Comparison of ENCODE assay signal across 8 cellular contexts in genomic region chr13:99658266-99658991, GRCh38. TPM values are rescaled to one million over a fixed set of nuclear protein-coding genes. Genes with fewer than 3 reads are reported as not detected.
A peak's percentile ranks its signal among the peaks of the same experiment; 100 is the strongest.
DNase-seq lines count a peak whose midpoint lies in the region; ATAC-seq and TF ChIP-seq lines count a peak whose summit lies in the region.

No MANE protein-coding gene starts in this region.

- peak overlapping the region; percentile 32; the same call in 1 of the 2 replicates for H2AFZ ChIP-seq in DND-41 (ENCODE audit: low read depth, low read length)

- ATAC-seq in DND-41 (ENCODE audit: insufficient read depth, low read depth): peak; percentile 25; the same call in 1 of the 3 replicates
- ATAC-seq in activated CD8-positive, alpha-beta memory T cell treated with anti-CD3 and anti-CD28 coated beads, Interleukin-2, amount 10 ng/mL, durations not matched to agents 7 days and 5 days: peak; percentile 67

- WGBS in endodermal cell (ENCODE audit: insufficient coverage in 1 of 2, insufficient read length in 1 of 2), 2 experiments: 9 to 47% methylated on average over 6 to 25 of the region's 26 CpGs
- WGBS in mesodermal cell (ENCODE audit: insufficient coverage in 2 of 2), 2 experiments: 9 to 19% methylated on average over 10 of the region's 26 CpGs

- H3K36me3 ChIP-seq in DND-41 (ENCODE audit: insufficient read depth, low read length) (no peaks in the 10 kb centered on the region; the same call in 1 of the 2 replicates), HEK293 (ENCODE audit: control insufficient read depth in 2 of 2, insufficient read depth in 1 of 2, low read length in 2 of 2) (no peaks in the 10 kb centered on the region), endodermal cell (ENCODE audit: control insufficient read depth, insufficient read depth, low read length) (no peaks in the 10 kb centered on the region), mesodermal cell (ENCODE audit: control insufficient read depth, insufficient read depth, low read length) (no peaks in the 10 kb centered on the region)

- peak overlapping the region; percentile 93 for H3K27ac Mint-ChIP-seq in activated CD8-positive, alpha-beta memory T cell treated with anti-CD3 and anti-CD28 coated beads, Interleukin-2, amount 10 ng/mL, durations not matched to agents 7 days and 5 days
- peak overlapping the region; percentile 93 for H3K27ac Mint-ChIP-seq in endodermal cell

- peak overlapping the region; percentile 71 for H3K4me3 Mint-ChIP-seq in activated CD8-positive, alpha-beta memory T cell treated with anti-CD3 and anti-CD28 coated beads, Interleukin-2, amount 10 ng/mL, durations not matched to agents 7 days and 5 days
- peak overlapping the region; percentile 57 for H3K4me3 Mint-ChIP-seq in endodermal cell

- H3K36me3 Mint-ChIP-seq in activated CD8-positive, alpha-beta memory T cell treated with anti-CD3 and anti-CD28 coated beads, Interleukin-2, amount 10 ng/mL, durations not matched to agents 7 days and 5 days: no peaks in the 10 kb centered on the region
- H3K36me3 Mint-ChIP-seq in endodermal cell (ENCODE audit: low read depth): no peaks in the 10 kb centered on the region

- no peaks in the 10 kb centered on the region for H3K9me3 Mint-ChIP-seq in activated CD8-positive, alpha-beta memory T cell treated with anti-CD3 and anti-CD28 coated beads, Interleukin-2, amount 10 ng/mL, durations not matched to agents 7 days and 5 days (ENCODE audit: low read depth)
- H3K9me3 Mint-ChIP-seq in endodermal cell: no peaks in the 10 kb centered on the region

- H3K9ac ChIP-seq in DND-41 (ENCODE audit: low read depth, low read length) (peak overlapping the region; percentile 53), endodermal cell (ENCODE audit: extremely low read depth, low read length, poor library complexity, severe bottlenecking) (peak overlapping the region; percentile 30)

- no peak overlapping the region for H3K4me3 ChIP-seq in DND-41 (ENCODE audit: low read depth in 1 of 2, low read length in 2 of 2)
- H3K4me3 ChIP-seq in HEK293 (ENCODE audit: low read depth, low read length): no peak overlapping the region
- H3K4me3 ChIP-seq in endodermal cell (ENCODE audit: low read length): peak overlapping the region; percentile 57
- peak overlapping the region; percentile 30 for H3K4me3 ChIP-seq in mesodermal cell (ENCODE audit: extremely low read depth, insufficient read depth, low read length, poor library complexity, severe bottlenecking)

- H3K4me2 ChIP-seq in DND-41 (ENCODE audit: insufficient read depth, low read length): peak overlapping the region; percentile 62

- no peaks in the 10 kb centered on the region for H4K20me1 ChIP-seq in DND-41 (ENCODE audit: insufficient read depth, low read length)

- POLR2A ChIA-PET in HEK293 (lab: Yijun Ruan, JAX): no interaction called here

- H3K27me3 ChIP-seq in DND-41 (ENCODE audit: insufficient read depth, low read length, poor library complexity): no peaks in the 10 kb centered on the region
- no peaks in the 10 kb centered on the region for H3K27me3 ChIP-seq in endodermal cell (ENCODE audit: control insufficient read depth, insufficient read depth, low read length, poor library complexity, severe bottlenecking)

- peaks cover 19% of the 10 kb centered on the region for H3K27me3 Mint-ChIP-seq in activated CD8-positive, alpha-beta memory T cell treated with anti-CD3 and anti-CD28 coated beads, Interleukin-2, amount 10 ng/mL, durations not matched to agents 7 days and 5 days
- peaks cover 4% of the 10 kb centered on the region for H3K27me3 Mint-ChIP-seq in endodermal cell (ENCODE audit: insufficient read depth)

- peak; percentile 59 for DNase-seq in DND-41
- peak; percentile 70 for DNase-seq in NCI-H345 (lab: John Stamatoyannopoulos, UW)
- DNase-seq in activated CD8-positive, alpha-beta memory T cell treated with anti-CD3 and anti-CD28 coated beads, Interleukin-2, amount 10 ng/mL, durations not matched to agents 7 days and 5 days: peak; percentile 84
- peak; percentile 89 for DNase-seq in endodermal cell
- peak; percentile 12 for DNase-seq in stimulated activated CD8-positive, alpha-beta memory T cell treated with anti-CD3 and anti-CD28 coated beads, Interleukin-15, amount 100 ng/mL, for 24 hours (ENCODE audit: low read depth)
- DNase-seq in germinal center (ENCODE audit: low spot score): no peak

- TF ChIP-seq CTCF in DND-41 (IDR thresholded peaks at IDR 0.05; ENCODE audit: borderline replicate concordance, extremely low read depth, low read length, poor library complexity, severe bottlenecking): peak; percentile 75
- TF ChIP-seq CTCF in HEK293 (tag by site-specific recombination; IDR thresholded peaks at IDR 0.05): no peak
- peak; percentile 64 for TF ChIP-seq CTCF in endodermal cell (conservative IDR thresholded peaks at IDR 0.05)

- CTCF ChIA-PET in HEK293 (lab: Yijun Ruan, JAX): interaction anchor here (0.6 to 4.0 kb wide), 5 partner anchors 242 to 1469 kb away, joined by 3 to 15 read pairs (median 3); no protein-coding TSS in a partner anchor
- CTCF ChIA-PET in activated CD8-positive, alpha-beta memory T cell treated with anti-CD3 and anti-CD28 coated beads, Interleukin-2, amount 10 ng/mL, durations not matched to agents 7 days and 5 days (lab: Charles Lee): interaction anchor here (0.6 to 4.7 kb wide), 14 partner anchors 10 to 1469 kb away, joined by 3 to 32 read pairs (median 4); no protein-coding TSS in a partner anchor

- peaks cover 45% of the 10 kb centered on the region for H3K4me1 ChIP-seq in DND-41 (ENCODE audit: insufficient read depth, low read length)
- peaks cover 13% of the 10 kb centered on the region for H3K4me1 ChIP-seq in HEK293 (ENCODE audit: control insufficient read depth, insufficient read depth, low read length)
- H3K4me1 ChIP-seq in endodermal cell (ENCODE audit: control insufficient read depth, insufficient read depth, low read length): peaks cover 27% of the 10 kb centered on the region
- no peaks in the 10 kb centered on the region for H3K4me1 ChIP-seq in mesodermal cell (ENCODE audit: control insufficient read depth, insufficient read depth, low read length, poor library complexity, severe bottlenecking)

- H3K9me3 ChIP-seq in DND-41 (ENCODE audit: insufficient read depth, low read length, severe bottlenecking) (no peaks in the 10 kb centered on the region), HEK293 (ENCODE audit: control insufficient read depth, insufficient read depth, low read depth, low read length) (no peaks in the 10 kb centered on the region), endodermal cell (ENCODE audit: control insufficient read depth, low read length) (no peaks in the 10 kb centered on the region), mesodermal cell (ENCODE audit: control insufficient read depth, low read length) (no peaks in the 10 kb centered on the region)

- peak overlapping the region; percentile 86 for H3K27ac ChIP-seq in DND-41 (ENCODE audit: low read length)
- no peak overlapping the region; the same call in 1 of the 2 replicates for H3K27ac ChIP-seq in HEK293 (ENCODE audit: extremely low read depth, low read depth, low read length)
- H3K27ac ChIP-seq in endodermal cell (ENCODE audit: low read depth, low read length): peak overlapping the region; percentile 91
- peak overlapping the region; percentile 82 for H3K27ac ChIP-seq in mesodermal cell (ENCODE audit: low read depth, low read length, severe bottlenecking)

- no peaks in the 10 kb centered on the region for H3K79me2 ChIP-seq in DND-41 (ENCODE audit: insufficient read depth, low read length)

- peaks cover 46% of the 10 kb centered on the region for H3K4me1 Mint-ChIP-seq in activated CD8-positive, alpha-beta memory T cell treated with anti-CD3 and anti-CD28 coated beads, Interleukin-2, amount 10 ng/mL, durations not matched to agents 7 days and 5 days
- peaks cover 68% of the 10 kb centered on the region for H3K4me1 Mint-ChIP-seq in endodermal cell

TF ChIP-seq in HEK293, 187 proteins besides CTCF, POLR2A, EP300 and RAD21:
- TF ChIP-seq ZNF654 (tag by site-specific recombination; IDR thresholded peaks at IDR 0.05; ENCODE audit: low read depth): peak; percentile 59
- TF ChIP-seq ZBTB17 (tag by site-specific recombination; IDR thresholded peaks at IDR 0.05): peak; percentile 34; the same call in 1 of the 2 replicates
- TF ChIP-seq ZNF394 (tag by site-specific recombination; IDR thresholded peaks at IDR 0.05; ENCODE audit: borderline replicate concordance): no peak
- peak; percentile 22; the same call in 1 of the 2 replicates for TF ChIP-seq TCF7L2 (IDR thresholded peaks at IDR 0.05; ENCODE audit: borderline replicate concordance, low read depth, low read length)
- no peak for TF ChIP-seq IKZF3 (tag by site-specific recombination; IDR thresholded peaks at IDR 0.05)
- 0 out of 2 replicates have a peak, but pooled peaks have one; percentile 16 for TF ChIP-seq ZNF335 (tag by site-specific recombination; conservative IDR thresholded peaks at IDR 0.05)
- TF ChIP-seq ZNF660 (tag by site-specific recombination; IDR thresholded peaks at IDR 0.05): peak; percentile 34; the same call in 1 of the 2 replicates

RNA-seq across cellular contexts. Expression of gene CLYBL, which starts 51.9 kb away (rescaled TPM):
- total RNA-seq in activated CD8-positive, alpha-beta memory T cell treated with anti-CD3 and anti-CD28 coated beads, Interleukin-2, amount 10 ng/mL, durations not matched to agents 7 days and 5 days: 1 to 10 TPM; 4.1 to 7.6 TPM
- total RNA-seq in endodermal cell: 10 to 100 TPM in 1 of 2 donors, 1 to 10 TPM in 1; 9.8 to 13.3 TPM
- polyA plus RNA-seq in endodermal cell (2013, experiment 1 of 2): 16.6 TPM
- polyA plus RNA-seq in endodermal cell (2013, experiment 2 of 2): 13.5 TPM
- polyA plus RNA-seq in mesodermal cell (2013, experiment 1 of 2): 4.2 TPM
- polyA plus RNA-seq in mesodermal cell (2013, experiment 2 of 2): 5.3 TPM

Comparison
In these comparisons a context has a peak if more than half of its experiments do, and no peak if none do; other contexts are left out.
1. H3K4me3 ChIP-seq: peak in endodermal cell (single experiment) and mesodermal cell (single experiment); none in DND-41 (0 of 2) and HEK293 (single experiment).